ENCODE assay signal across 14 cellular contexts in genomic region chr18:8681196-8681595, GRCh38. TPM values are rescaled to one million over a fixed set of nuclear protein-coding genes. Genes with fewer than 3 reads are reported as not detected.
A peak's percentile ranks its signal among the peaks of the same experiment; 100 is the strongest.
DNase-seq lines count a peak whose midpoint lies in the region; ATAC-seq and TF ChIP-seq lines count a peak whose summit lies in the region.
"Had no signal": no experiment of that assay in that cellular context is flagged by ENCODE, and none has a peak within 500 bp of the region (broad histone marks: within the 10 kb centered on the region; RNA-seq: fewer than 3 reads in every experiment).

No MANE protein-coding gene starts in this region.

- 99% methylated on average over 4 of the region's 4 CpGs for WGBS in esophagus muscularis mucosa
- 92 to 97% methylated on average over 4 of the region's 4 CpGs for WGBS in thyroid gland, 2 donors

- TF ChIP-seq CTCF in DND-41 (IDR thresholded peaks at IDR 0.05; ENCODE audit: borderline replicate concordance, extremely low read depth, low read length, poor library complexity, severe bottlenecking) (no peak), Loucy (conservative IDR thresholded peaks at IDR 0.05; ENCODE audit: low read length) (no peak), esophagus muscularis mucosa (IDR thresholded peaks at IDR 0.05) (no peak), thyroid gland (IDR thresholded peaks at IDR 0.05) (no peak), gastrocnemius medialis (IDR thresholded peaks at IDR 0.05 in 4 of 5, conservative IDR thresholded peaks at IDR 0.05 in 1 of 5) (no peak)

- H4K20me1 ChIP-seq in DND-41 (ENCODE audit: insufficient read depth, low read length) (no peaks in the 10 kb centered on the region), Loucy (ENCODE audit: insufficient read depth, low read length, poor library complexity, severe bottlenecking) (no peaks in the 10 kb centered on the region)

- no peaks in the 10 kb centered on the region for H3K79me2 ChIP-seq in DND-41 (ENCODE audit: insufficient read depth, low read length)
- no peaks in the 10 kb centered on the region for H3K79me2 ChIP-seq in Loucy (ENCODE audit: insufficient read depth, low read length)

- H3K36me3 ChIP-seq in DND-41 (ENCODE audit: insufficient read depth, low read length) (no peaks in the 10 kb centered on the region), Loucy (ENCODE audit: insufficient read depth, low read length) (no peaks in the 10 kb centered on the region), esophagus muscularis mucosa (no peaks in the 10 kb centered on the region), thyroid gland (no peaks in the 10 kb centered on the region), gastrocnemius medialis (no peaks in the 10 kb centered on the region)

- H3K4me2 ChIP-seq in DND-41 (ENCODE audit: insufficient read depth, low read length) = no peak overlapping the region
- peak overlapping the region; percentile 13 for H3K4me2 ChIP-seq in Loucy (ENCODE audit: low read depth, low read length, poor library complexity, severe bottlenecking)

- H3K4me1 ChIP-seq in DND-41 (ENCODE audit: insufficient read depth, low read length) (no peaks in the 10 kb centered on the region), Loucy (ENCODE audit: insufficient read depth, low read length, poor library complexity, severe bottlenecking) (no peaks in the 10 kb centered on the region), esophagus muscularis mucosa (no peaks in the 10 kb centered on the region), thyroid gland (peaks cover 0 to 3% of the 10 kb centered on the region in 2 donors), gastrocnemius medialis (no peaks in the 10 kb centered on the region)

- TF ChIP-seq POLR2A in esophagus muscularis mucosa (IDR thresholded peaks at IDR 0.05; ENCODE audit: low read depth) (no peak), thyroid gland (IDR thresholded peaks at IDR 0.05) (no peak), gastrocnemius medialis (IDR thresholded peaks at IDR 0.05) (no peak)

- H2AFZ ChIP-seq in DND-41 (ENCODE audit: low read depth, low read length) = no peak overlapping the region
- H2AFZ ChIP-seq in Loucy (ENCODE audit: low read length) = peak overlapping the region; percentile 74

- DNase-seq in DND-41 = no peak
- peak; percentile 45 for DNase-seq in esophagus muscularis mucosa (ENCODE audit: extremely low spot score)
- DNase-seq in cardiac septum (ENCODE audit: low spot score) = no peak
- no peak for DNase-seq in thyroid gland
- no peak for DNase-seq in gastrocnemius medialis
- DNase-seq: DMS53, KBM-7, NCI-H2029, NCI-H2171 treated with DMSO at 0.1 percent for 48 hours, NCI-H510A, PC-3 had no signal

- no peaks in the 10 kb centered on the region for H3K9me2 ChIP-seq in Loucy (replicated peaks; ENCODE audit: low read depth, low read length)

- intact Hi-C loops in esophagus muscularis mucosa (cut with DNase I) = no loop called here
- intact Hi-C loops in cardiac septum (cut with DNase I) = no loop called here
- intact Hi-C loops in thyroid gland (cut with DNase I) = no loop called here
- intact Hi-C loops in gastrocnemius medialis (cut with DNase I; ENCODE audit: low total_unique reads) = no loop called here

- no peak overlapping the region for H3K4me3 ChIP-seq in DND-41 (ENCODE audit: low read depth in 1 of 2, low read length in 2 of 2)
- no peak overlapping the region for H3K4me3 ChIP-seq in Loucy (ENCODE audit: low read length, poor library complexity, severe bottlenecking)
- H3K4me3 ChIP-seq in esophagus muscularis mucosa = no peak overlapping the region
- no peak overlapping the region for H3K4me3 ChIP-seq in thyroid gland (replicated peaks in 1 of 3)
- H3K4me3 ChIP-seq in gastrocnemius medialis = no peak overlapping the region

- H3K27me3 ChIP-seq in DND-41 (ENCODE audit: insufficient read depth, low read length, poor library complexity) (peaks cover 4% of the 10 kb centered on the region), Loucy (ENCODE audit: insufficient read depth, low read length, poor library complexity, severe bottlenecking) (no peaks in the 10 kb centered on the region), esophagus muscularis mucosa (no peaks in the 10 kb centered on the region), thyroid gland (no peaks in the 10 kb centered on the region), gastrocnemius medialis (no peaks in the 10 kb centered on the region)

- H3F3A ChIP-seq in Loucy (ENCODE audit: low read depth) = no peaks in the 10 kb centered on the region

- TF ChIP-seq EP300 in esophagus muscularis mucosa (IDR thresholded peaks at IDR 0.05) = no peak

- in situ Hi-C loops in gastrocnemius medialis (cut with MboI; ENCODE audit: low sequenced_read_pairs in 4 of 4) = loop anchor here in 1 of 4 donors (10.0 kb wide), 1 partner anchor 304 kb away; no protein-coding TSS in a partner anchor

- H3K9me3 ChIP-seq in DND-41 (ENCODE audit: insufficient read depth, low read length, severe bottlenecking) = no peaks in the 10 kb centered on the region
- H3K9me3 ChIP-seq in Loucy (ENCODE audit: insufficient read depth, low read depth, low read length) = no peaks in the 10 kb centered on the region
- H3K9me3 ChIP-seq in esophagus muscularis mucosa = no peaks in the 10 kb centered on the region
- H3K9me3 ChIP-seq in thyroid gland = no peaks in the 10 kb centered on the region
- H3K9me3 ChIP-seq in gastrocnemius medialis = no peaks in the 10 kb centered on the region

- H3K27ac ChIP-seq in DND-41 (ENCODE audit: low read length) = no peak overlapping the region
- H3K27ac ChIP-seq in esophagus muscularis mucosa (replicated peaks in 1 of 4) = no peak overlapping the region
- no peak overlapping the region for H3K27ac ChIP-seq in thyroid gland
- H3K27ac ChIP-seq in gastrocnemius medialis = no peak overlapping the region

- H3K9ac ChIP-seq in DND-41 (ENCODE audit: low read depth, low read length) (no peak overlapping the region), Loucy (ENCODE audit: low read depth, low read length, poor library complexity, severe bottlenecking) (no peak overlapping the region)

- ATAC-seq in DND-41 (ENCODE audit: insufficient read depth, low read depth) (0 out of 3 replicates have a peak, but pooled peaks have one; percentile 35), GM19324 (IDR thresholded peaks at IDR 0.05; ENCODE audit: low FRiP score, unreplicated experiment) (peak; percentile 79), gastrocnemius medialis (no peak), HG03469 (IDR thresholded peaks at IDR 0.05; ENCODE audit: unreplicated experiment) (no peak)
- ATAC-seq: PC-3 had no signal

RNA-seq across cellular contexts. Expression of gene MTCL1, which starts 24.2 kb away (rescaled TPM):
- total RNA-seq in esophagus muscularis mucosa = 10 to 100 TPM; 32.3 to 48.0 (median 38.6) TPM
- 16.3 TPM for total RNA-seq in cardiac septum
- total RNA-seq in thyroid gland = 1 to 10 TPM; 2.0 to 3.2 (median 2.5) TPM
- total RNA-seq in gastrocnemius medialis = 1 to 10 TPM; 2.0 to 8.6 (median 3.5) TPM

Comparison
In these comparisons a context has a peak if more than half of its experiments do, and no peak if none do; other contexts are left out.
1. ATAC-seq: peak in DND-41 (single experiment) and GM19324 (single experiment); none in gastrocnemius medialis (0 of 2) and HG03469 (single experiment).